ENCODE assay signal across 16 cellular contexts in genomic region chr5:141260458-141261237, GRCh38. TPM values are rescaled to one million over a fixed set of nuclear protein-coding genes. Genes with fewer than 3 reads are reported as not detected.
DNase-seq lines count a peak whose midpoint lies in the region; ATAC-seq and TF ChIP-seq lines count a peak whose summit lies in the region.
"Had no signal": no experiment of that assay in that cellular context is flagged by ENCODE, and none has a peak within 500 bp of the region (broad histone marks: within the 10 kb centered on the region; RNA-seq: fewer than 3 reads in every experiment).

No MANE protein-coding gene starts in this region.

- H3K27me3 ChIP-seq in GM23248 (replicated peaks; ENCODE audit: insufficient read depth) (no peaks in the 10 kb centered on the region), mesendoderm (ENCODE audit: insufficient read depth, low read length, poor library complexity) (no peaks in the 10 kb centered on the region)

- no peak overlapping the region for H4K5ac ChIP-seq in mesendoderm (ENCODE audit: low read length)

- no peak for TF ChIP-seq CTCF in LNCaP clone FGC (IDR thresholded peaks at IDR 0.05; ENCODE audit: control insufficient read depth, extremely low read depth, insufficient read depth)

- in situ Hi-C loops in GM23248 (cut with MboI), result no loop called here

- H3K4ac ChIP-seq in mesendoderm (ENCODE audit: low read depth, low read length), result no peak overlapping the region

- H3K56ac ChIP-seq in mesendoderm (ENCODE audit: low read length), result no peak overlapping the region

- H3K4me2 ChIP-seq in GM23248 (ENCODE audit: unreplicated experiment) (no peak overlapping the region), mesendoderm (ENCODE audit: low read length) (no peak overlapping the region)

- H3K18ac ChIP-seq in mesendoderm (ENCODE audit: low read length), result no peak overlapping the region

- no peaks in the 10 kb centered on the region for H3K79me1 ChIP-seq in mesendoderm (ENCODE audit: low read length)

- no peak overlapping the region for H3K27ac ChIP-seq in GM23248
- no peak overlapping the region for H3K27ac ChIP-seq in mesendoderm (ENCODE audit: low read depth, low read length)

- no peaks in the 10 kb centered on the region for H3K9me2 ChIP-seq in GM23248 (ENCODE audit: insufficient read depth)

- H2BK5ac ChIP-seq in mesendoderm (ENCODE audit: low read length), result no peak overlapping the region

- H2AFZ ChIP-seq in GM23248, result no peak overlapping the region

- no peak overlapping the region for H3K23ac ChIP-seq in mesendoderm (ENCODE audit: low read length)

- H3K9me3 ChIP-seq in GM23248 (ENCODE audit: low read depth), result peaks cover 20% of the 10 kb centered on the region

- no peak for ATAC-seq in GM21786 (IDR thresholded peaks at IDR 0.05; ENCODE audit: unreplicated experiment)
- ATAC-seq: Right ventricle myocardium inferior had no signal

- H3K9ac ChIP-seq in GM23248 (no peak overlapping the region), mesendoderm (ENCODE audit: low read length) (no peak overlapping the region)

- H3K79me2 ChIP-seq in GM23248 (ENCODE audit: insufficient read depth), result no peaks in the 10 kb centered on the region
- H3K79me2 ChIP-seq in mesendoderm (ENCODE audit: control insufficient read depth, insufficient read depth, low read length), result no peaks in the 10 kb centered on the region

- 40 to 46% methylated on average over 5 of the region's 5 CpGs for WGBS in GM23248 (ENCODE audit: low coverage in 1 of 2, low lambda C conversion rate in 2 of 2, missing lambda C conversion rate in 2 of 2), 2 experiments
- no CpG with 5 or more reads among the region's 5 CpGs for whole genome bisulfite sequencing in mesendoderm (ENCODE audit: extremely low coverage, insufficient coverage, low lambda C conversion rate)

- H3K36me3 ChIP-seq in GM23248 (ENCODE audit: low read depth) (0 out of 2 replicates have a peak, but pooled peaks cover 2% of the 10 kb centered on the region), mesendoderm (ENCODE audit: control insufficient read depth, insufficient read depth, low read length) (no peaks in the 10 kb centered on the region)

- no peak overlapping the region for H2AK5ac ChIP-seq in mesendoderm (ENCODE audit: low read length)

- DNase-seq in GM23248 (peak; percentile 27), LNCaP clone FGC (ENCODE audit: low read depth) (peak; percentile 1), cerebellar cortex (ENCODE audit: low spot score) (peak; percentile 7), mesendoderm (peak; percentile 27), SKM-1 (lab: John Stamatoyannopoulos, UW; ENCODE audit: unreplicated experiment) (no peak), LoVo (ENCODE audit: low spot score) (no peak)
- DNase-seq: activated CD4-positive, alpha-beta T cell treated with anti-CD3 and anti-CD28 coated beads for 1 hour; activated naive CD4-positive, alpha-beta T cell treated with Interleukin-2 at 50 U/mL for 16 hours; C1 segment of cervical spinal cord; DND-41; H9; NCI-H187 treated with DMSO at 0.1 percent for 48 hours had no signal

- H3F3A ChIP-seq in GM23248 (ENCODE audit: insufficient read depth), result peaks cover 7% of the 10 kb centered on the region; the same call in 1 of the 2 replicates

- H4K8ac ChIP-seq in mesendoderm (ENCODE audit: low read depth, low read length), result no peak overlapping the region

- H3K4me1 ChIP-seq in GM23248 (ENCODE audit: insufficient read depth), result no peaks in the 10 kb centered on the region
- no peaks in the 10 kb centered on the region for H3K4me1 ChIP-seq in mesendoderm (ENCODE audit: control insufficient read depth, low read depth, low read length)

- no peak overlapping the region for H2BK120ac ChIP-seq in mesendoderm (ENCODE audit: low read depth, low read length)

- H3K4me3 ChIP-seq in GM23248 (no peak overlapping the region), LNCaP clone FGC (ENCODE audit: low read depth, low read length) (no peak overlapping the region), mesendoderm (ENCODE audit: low read length) (no peak overlapping the region)

- H2BK15ac ChIP-seq in mesendoderm (replicated peaks; ENCODE audit: low read depth), result no peak overlapping the region

- H4K20me1 ChIP-seq in GM23248 (ENCODE audit: insufficient read depth), result no peaks in the 10 kb centered on the region

RNA-seq across cellular contexts. Expression of gene PCDHB15, which starts 15.5 kb away (rescaled TPM):
- total RNA-seq in GM23248 (2014; rRNA removed; shearing (Covaris generic)), result 2.7 and 2.8 TPM in 2 replicates
- polyA plus RNA-seq in GM23248 (2016; fragmentation: Nextera tagmentation; extraction: Ambion mirVana), result 1.5 and 1.9 TPM in 2 replicates
- 3.0 TPM for polyA plus RNA-seq in mesendoderm (2013, experiment 1 of 2)
- 2.8 TPM for polyA plus RNA-seq in mesendoderm (2013, experiment 2 of 2)
- total RNA-seq: T-helper 2 cell treated with Interferon-gamma antibody and Interleukin-4, amounts not matched to agents 100 ng/mL and 5 ng/mL, for 36 hours had no signal

RNA-seq across cellular contexts. Expression of gene PCDHB14, which starts 37.5 kb away (rescaled TPM):
- total RNA-seq in GM23248 (2014; rRNA removed; shearing (Covaris generic)), result 2.1 and 4.3 TPM in 2 replicates
- 1.7 and 2.1 TPM in 2 replicates for polyA plus RNA-seq in GM23248 (2016; fragmentation: Nextera tagmentation; extraction: Ambion mirVana)
- 1.4 TPM for polyA plus RNA-seq in mesendoderm (2013, experiment 1 of 2)
- polyA plus RNA-seq in mesendoderm (2013, experiment 2 of 2), result 1.4 TPM
- total RNA-seq: T-helper 2 cell treated with Interferon-gamma antibody and Interleukin-4, amounts not matched to agents 100 ng/mL and 5 ng/mL, for 36 hours had no signal

RNA-seq across cellular contexts. Expression of gene SLC25A2, which starts 43.2 kb away (rescaled TPM):
- not detected in 2 replicates for total RNA-seq in GM23248 (2014; rRNA removed; shearing (Covaris generic))
- not detected in 2 replicates for polyA plus RNA-seq in GM23248 (2016; fragmentation: Nextera tagmentation; extraction: Ambion mirVana)
- not detected for polyA plus RNA-seq in mesendoderm (2013, experiment 1 of 2)
- not detected for polyA plus RNA-seq in mesendoderm (2013, experiment 2 of 2)
- total RNA-seq: cardiac septum, H9, Right ventricle myocardium inferior had no signal

RNA-seq across cellular contexts. Expression of gene PCDHB13, which starts 46.9 kb away (rescaled TPM):
- total RNA-seq in GM23248 (2014; rRNA removed; shearing (Covaris generic)), result 2.8 and 3.3 TPM in 2 replicates
- polyA plus RNA-seq in GM23248 (2016; fragmentation: Nextera tagmentation; extraction: Ambion mirVana), result 1.6 and 2.0 TPM in 2 replicates
- polyA plus RNA-seq in mesendoderm (2013, experiment 1 of 2), result 1.4 TPM
- 1.6 TPM for polyA plus RNA-seq in mesendoderm (2013, experiment 2 of 2)
- total RNA-seq: T-helper 2 cell treated with Interferon-gamma antibody and Interleukin-4, amounts not matched to agents 100 ng/mL and 5 ng/mL, for 36 hours had no signal

RNA-seq across cellular contexts. Expression of gene PCDHB12, which starts 52.1 kb away (rescaled TPM):
- total RNA-seq in GM23248 (2014; rRNA removed; shearing (Covaris generic)), result 0.43 and 2.9 TPM in 2 replicates
- 0.48 and 0.53 TPM in 2 replicates for polyA plus RNA-seq in GM23248 (2016; fragmentation: Nextera tagmentation; extraction: Ambion mirVana)
- polyA plus RNA-seq in mesendoderm (2013, experiment 1 of 2), result 1.00 TPM
- 0.78 TPM for polyA plus RNA-seq in mesendoderm (2013, experiment 2 of 2)
- total RNA-seq: T-helper 2 cell treated with Interferon-gamma antibody and Interleukin-4, amounts not matched to agents 100 ng/mL and 5 ng/mL, for 36 hours had no signal

Comparison
In these comparisons a context has a peak if more than half of its experiments do, and no peak if none do; other contexts are left out.
1. DNase-seq: peak in GM23248 (single experiment), LNCaP clone FGC (single experiment), cerebellar cortex (single experiment) and mesendoderm (single experiment); none in SKM-1 (single experiment) and LoVo (single experiment).